ENCODE assay signal across 14 cellular contexts in the genomic region with DNA sequence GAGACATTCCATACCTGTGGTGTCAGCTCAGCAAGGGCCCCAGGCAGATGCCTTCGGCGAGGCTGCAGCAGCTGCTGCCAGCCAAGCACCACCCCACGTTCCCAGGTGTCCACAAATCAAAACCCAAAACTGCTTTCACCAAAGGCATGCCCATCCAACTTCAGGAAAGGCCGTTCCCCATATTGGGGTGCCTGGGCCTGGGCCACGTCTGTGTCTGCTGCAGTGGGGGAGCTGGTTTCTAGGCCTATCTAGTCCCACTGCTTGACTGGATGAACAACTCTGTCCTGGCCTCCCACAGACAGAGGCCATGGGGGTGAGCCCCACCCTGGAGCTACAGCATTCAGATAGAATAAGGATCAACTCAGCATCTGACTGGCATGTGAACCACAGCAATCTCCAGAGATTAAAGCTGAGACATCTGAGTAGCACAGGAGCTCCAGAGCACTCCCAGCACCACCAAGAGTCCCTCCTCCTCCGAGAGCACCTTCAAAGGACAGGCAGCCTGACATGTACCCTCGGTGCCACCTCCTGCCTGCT.
"Had no signal": no experiment of that assay in that cellular context is flagged by ENCODE, and none has a peak within 500 bp of the region (broad histone marks: within the 10 kb centered on the region; RNA-seq: fewer than 3 reads in every experiment).

No MANE protein-coding gene starts in this region.

- H3K27ac ChIP-seq: brain microvascular endothelial cell, left ventricle myocardium inferior, neural progenitor cell, spleen, upper lobe of left lung had no signal

- H3K4me1 ChIP-seq: left ventricle myocardium inferior, spleen, upper lobe of left lung had no signal

- DNase-seq: activated CD4-positive, alpha-beta memory T cell treated with anti-CD3 and anti-CD28 coated beads for 36 hours; activated effector memory CD4-positive, alpha-beta T cell treated with anti-CD3 and anti-CD28 coated beads, Interleukin-2, amount 50 U/mL, for 16 hours; activated T-cell treated with anti-CD3 and anti-CD28 coated beads, Interleukin-2, amount 50 U/mL, for 4 hours; amygdala; brain microvascular endothelial cell; cerebellar nuclear complex; dermis blood vessel endothelial cell; left ventricle myocardium inferior; right cardiac atrium; spleen; stimulated activated CD4-positive, alpha-beta T cell treated with anti-CD3 and anti-CD28 coated beads, Interleukin-2, amount 100 ng/mL, for 24 hours; stimulated activated naive CD4-positive, alpha-beta T cell had no signal

- H3K27me3 ChIP-seq: brain microvascular endothelial cell, neural progenitor cell, upper lobe of left lung had no signal

- H3K36me3 ChIP-seq: brain microvascular endothelial cell, neural progenitor cell, spleen, upper lobe of left lung had no signal

- H3K4me3 ChIP-seq: left ventricle myocardium inferior, neural progenitor cell, spleen, upper lobe of left lung had no signal
